ENCODE assay signal across 8 cellular contexts in the genomic region with DNA sequence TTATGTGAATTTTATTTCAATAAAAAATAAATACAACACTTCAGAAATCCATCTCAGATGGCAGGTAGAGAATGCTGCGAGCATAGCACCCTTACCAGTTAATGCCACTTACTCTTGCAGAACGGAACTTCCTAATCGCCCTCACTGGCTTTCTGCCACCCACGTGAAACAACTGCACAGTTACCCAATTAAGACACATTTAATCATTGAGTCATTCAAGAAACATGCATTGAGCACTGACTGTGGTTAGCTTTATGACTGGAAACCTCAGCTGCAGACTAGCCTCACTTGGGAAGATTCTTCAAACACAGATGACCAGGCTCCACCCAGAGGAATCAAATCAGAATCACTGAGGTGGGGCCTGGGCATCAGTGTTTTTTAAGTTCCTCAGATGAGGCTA. TPM values are rescaled to one million over a fixed set of nuclear protein-coding genes. Genes with fewer than 3 reads are reported as not detected.
DNase-seq lines count a peak whose midpoint lies in the region; ATAC-seq and TF ChIP-seq lines count a peak whose summit lies in the region.

No MANE protein-coding gene starts in this region.

- DNase-seq in activated naive CD4-positive, alpha-beta T cell treated with anti-CD3 and anti-CD28 coated beads for 36 hours: peak; percentile 59
- DNase-seq in activated naive CD4-positive, alpha-beta T cell treated with anti-CD3 and anti-CD28 coated beads, Interleukin-2, amount 10 ng/mL, durations not matched to agents 7 days and 5 days: no peak
- peak; percentile 98 for DNase-seq in HT1080 (ENCODE audit: low read depth)
- peak; percentile 14 for DNase-seq in activated T-helper 9 cell treated with anti-CD3 and anti-CD28 coated beads, Interleukin-2, amount 50 U/mL, for 16 hours (ENCODE audit: low read depth)
- peak; percentile 84 to 97 for DNase-seq in lower leg skin (ENCODE audit: low spot score in 2 of 2)
- DNase-seq in effector memory CD8-positive, alpha-beta T cell: no peak
- DNase-seq in NCI-H524 (lab: John Stamatoyannopoulos, UW): no peak

- no peak for TF ChIP-seq POLR2A in lower leg skin (IDR thresholded peaks at IDR 0.05)

- no peak overlapping the region for H3K4me3 ChIP-seq in lower leg skin (ENCODE audit: low read depth, poor library complexity, severe bottlenecking)

- WGBS in lower leg skin, 2 donors: 10 to 20% methylated on average over 4 of the region's 4 CpGs

- H3K9me3 Mint-ChIP-seq in activated naive CD4-positive, alpha-beta T cell treated with anti-CD3 and anti-CD28 coated beads for 36 hours: no peaks in the 10 kb centered on the region
- no peaks in the 10 kb centered on the region for H3K9me3 Mint-ChIP-seq in activated naive CD4-positive, alpha-beta T cell treated with anti-CD3 and anti-CD28 coated beads, Interleukin-2, amount 10 ng/mL, durations not matched to agents 7 days and 5 days
- no peaks in the 10 kb centered on the region for H3K9me3 Mint-ChIP-seq in effector memory CD8-positive, alpha-beta T cell

- H3K36me3 Mint-ChIP-seq in activated naive CD4-positive, alpha-beta T cell treated with anti-CD3 and anti-CD28 coated beads for 36 hours (ENCODE audit: low read depth): no peaks in the 10 kb centered on the region
- H3K36me3 Mint-ChIP-seq in activated naive CD4-positive, alpha-beta T cell treated with anti-CD3 and anti-CD28 coated beads, Interleukin-2, amount 10 ng/mL, durations not matched to agents 7 days and 5 days: no peaks in the 10 kb centered on the region
- peaks cover 5% of the 10 kb centered on the region for H3K36me3 Mint-ChIP-seq in effector memory CD8-positive, alpha-beta T cell (ENCODE audit: insufficient read depth)

- no peaks in the 10 kb centered on the region for H3K27me3 Mint-ChIP-seq in activated naive CD4-positive, alpha-beta T cell treated with anti-CD3 and anti-CD28 coated beads for 36 hours (ENCODE audit: low read depth)
- peaks cover 22% of the 10 kb centered on the region for H3K27me3 Mint-ChIP-seq in activated naive CD4-positive, alpha-beta T cell treated with anti-CD3 and anti-CD28 coated beads, Interleukin-2, amount 10 ng/mL, durations not matched to agents 7 days and 5 days
- H3K27me3 Mint-ChIP-seq in effector memory CD8-positive, alpha-beta T cell: peaks cover 42 to 58% of the 10 kb centered on the region in 2 donors

- no peak overlapping the region for H3K27ac Mint-ChIP-seq in activated naive CD4-positive, alpha-beta T cell treated with anti-CD3 and anti-CD28 coated beads for 36 hours
- no peak overlapping the region for H3K27ac Mint-ChIP-seq in activated naive CD4-positive, alpha-beta T cell treated with anti-CD3 and anti-CD28 coated beads, Interleukin-2, amount 10 ng/mL, durations not matched to agents 7 days and 5 days
- no peak overlapping the region for H3K27ac Mint-ChIP-seq in effector memory CD8-positive, alpha-beta T cell

- H3K4me3 Mint-ChIP-seq in activated naive CD4-positive, alpha-beta T cell treated with anti-CD3 and anti-CD28 coated beads for 36 hours: no peak overlapping the region
- H3K4me3 Mint-ChIP-seq in activated naive CD4-positive, alpha-beta T cell treated with anti-CD3 and anti-CD28 coated beads, Interleukin-2, amount 10 ng/mL, durations not matched to agents 7 days and 5 days: no peak overlapping the region
- no peak overlapping the region for H3K4me3 Mint-ChIP-seq in effector memory CD8-positive, alpha-beta T cell

- ATAC-seq in effector memory CD8-positive, alpha-beta T cell (replicated peaks): no peak
- ATAC-seq in HG02885 (IDR thresholded peaks at IDR 0.05; ENCODE audit: poor library complexity, unreplicated experiment): no peak

- intact Hi-C loops in activated naive CD4-positive, alpha-beta T cell treated with anti-CD3 and anti-CD28 coated beads for 36 hours (cut with micrococcal nuclease): no loop called here
- intact Hi-C loops in lower leg skin (cut with DNase I; ENCODE audit: low total_unique reads): no loop called here

- CTCF ChIA-PET in activated naive CD4-positive, alpha-beta T cell treated with anti-CD3 and anti-CD28 coated beads for 36 hours (lab: Charles Lee): interaction anchor here (0.6 to 2.3 kb wide), 4 partner anchors 14 to 18 kb away, joined by 4 to 7 read pairs (median 6); no protein-coding TSS in a partner anchor
- CTCF ChIA-PET in activated naive CD4-positive, alpha-beta T cell treated with anti-CD3 and anti-CD28 coated beads, Interleukin-2, amount 10 ng/mL, durations not matched to agents 7 days and 5 days (lab: Charles Lee): interaction anchor here (3.4 kb wide), 1 partner anchor 13 kb away, joined by 17 read pairs; no protein-coding TSS in a partner anchor

- peaks cover 18% of the 10 kb centered on the region for H3K4me1 Mint-ChIP-seq in activated naive CD4-positive, alpha-beta T cell treated with anti-CD3 and anti-CD28 coated beads for 36 hours (ENCODE audit: low read depth)
- peaks cover 17% of the 10 kb centered on the region for H3K4me1 Mint-ChIP-seq in activated naive CD4-positive, alpha-beta T cell treated with anti-CD3 and anti-CD28 coated beads, Interleukin-2, amount 10 ng/mL, durations not matched to agents 7 days and 5 days
- H3K4me1 Mint-ChIP-seq in effector memory CD8-positive, alpha-beta T cell (ENCODE audit: low read depth in 2 of 2): no peaks in the 10 kb centered on the region

- TF ChIP-seq CTCF in lower leg skin (IDR thresholded peaks at IDR 0.05): no peak

RNA-seq across cellular contexts. Expression of a gene that starts 5.6 kb away (rescaled TPM):
- 10 to 100 TPM; 28.2 to 31.6 TPM for total RNA-seq in activated naive CD4-positive, alpha-beta T cell treated with anti-CD3 and anti-CD28 coated beads for 36 hours
- 18.7 and 27.6 TPM in 2 replicates for total RNA-seq in HT1080 (2014; rRNA removed; shearing (Covaris generic))
- 35.7 and 37.9 TPM in 2 replicates for polyA plus RNA-seq in HT1080 (2015; cell fraction: cytosol; rRNA removed)
- 92.1 and 92.4 TPM in 2 replicates for polyA plus RNA-seq in HT1080 (2015; cell fraction: nucleus; rRNA removed)
- total RNA-seq in lower leg skin: 100 to 1,000 TPM; 109 to 237 (median 139) TPM

RNA-seq across cellular contexts. Expression of a gene that starts 23.4 kb away (rescaled TPM):
- 100 to 1,000 TPM; 103 to 105 TPM for total RNA-seq in activated naive CD4-positive, alpha-beta T cell treated with anti-CD3 and anti-CD28 coated beads for 36 hours
- total RNA-seq in HT1080 (2014; rRNA removed; shearing (Covaris generic)): 9.7 and 10.0 TPM in 2 replicates
- polyA plus RNA-seq in HT1080 (2015; cell fraction: cytosol; rRNA removed): 3.0 and 5.0 TPM in 2 replicates
- polyA plus RNA-seq in HT1080 (2015; cell fraction: nucleus; rRNA removed): 6.5 and 6.7 TPM in 2 replicates
- total RNA-seq in lower leg skin: 1 to 10 TPM; 4.5 to 7.0 (median 5.1) TPM

Comparison
In these comparisons a context has a peak if more than half of its experiments do, and no peak if none do; other contexts are left out.
1. DNase-seq: peak in activated naive CD4-positive, alpha-beta T cell treated with anti-CD3 and anti-CD28 coated beads for 36 hours (single experiment), HT1080 (single experiment), activated T-helper 9 cell treated with anti-CD3 and anti-CD28 coated beads, Interleukin-2, amount 50 U/mL, for 16 hours (single experiment) and lower leg skin (2 of 2); none in activated naive CD4-positive, alpha-beta T cell treated with anti-CD3 and anti-CD28 coated beads, Interleukin-2, amount 10 ng/mL, durations not matched to agents 7 days and 5 days (single experiment), effector memory CD8-positive, alpha-beta T cell (0 of 3) and NCI-H524 (0 of 2).